ENCODE assay signal across 22 cellular contexts in the genomic region with DNA sequence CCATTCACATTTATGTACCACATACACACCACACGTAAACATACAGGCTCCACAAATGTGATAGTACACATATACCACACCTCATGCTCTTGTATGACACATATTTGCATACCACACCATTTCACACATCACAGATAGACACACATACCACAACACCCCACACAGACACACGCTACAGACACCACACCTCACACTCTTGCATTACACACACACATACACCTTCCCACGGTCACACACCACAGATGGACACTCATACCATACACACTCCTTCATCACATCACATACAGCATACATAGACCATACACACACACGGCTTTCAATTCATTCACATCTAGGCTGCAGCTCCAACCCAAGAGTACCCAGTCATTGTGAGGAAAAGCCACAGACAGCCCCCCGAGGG.
DNase-seq lines count a peak whose midpoint lies in the region; ATAC-seq, FAIRE-seq and TF ChIP-seq lines count a peak whose summit lies in the region.
"Had no signal": no experiment of that assay in that cellular context is flagged by ENCODE, and none has a peak within 500 bp of the region (broad histone marks: within the 10 kb centered on the region; RNA-seq: fewer than 3 reads in every experiment).

No MANE protein-coding gene starts in this region.

- no peaks in the 10 kb centered on the region for H3K27me3 Mint-ChIP-seq in CD4-positive, alpha-beta T cell

- H3K4me3 Mint-ChIP-seq in CD4-positive, alpha-beta T cell = no peak overlapping the region
- H3K4me3 Mint-ChIP-seq: CD14-positive monocyte, H9 had no signal

- no peaks in the 10 kb centered on the region for H3F3A ChIP-seq in smooth muscle cell (ENCODE audit: low read depth)

- BruUV-seq in K562 (replicated peaks; lab: Mats Ljungman, UMichigan) = no TSS peak

- H3K4me1 ChIP-seq in K562 (replicated peaks in 1 of 2; ENCODE audit: control insufficient read depth in 2 of 2, insufficient read depth in 2 of 2, low read length in 2 of 2) (no peaks in the 10 kb centered on the region; a peak in 1 of 5 replicates), smooth muscle cell (ENCODE audit: low read depth) (peaks cover 27% of the 10 kb centered on the region), spleen (no peaks in the 10 kb centered on the region)

- POLR2A ChIA-PET in CD4-positive, alpha-beta T cell (lab: Charles Lee) = no interaction called here
- POLR2A ChIA-PET in K562 (lab: Yijun Ruan, JAX) = no interaction called here

- no peaks in the 10 kb centered on the region for H3K27me3 ChIP-seq in CD4-positive, alpha-beta T cell (ENCODE audit: control insufficient read depth, insufficient read depth, low read length)
- H3K27me3 ChIP-seq in K562 (ENCODE audit: control insufficient read depth in 2 of 2, insufficient read depth in 2 of 2, low read length in 2 of 2) (peaks cover 2 to 5% of the 10 kb centered on the region in 2 experiments; a peak in 1 of 5 replicates), smooth muscle cell (ENCODE audit: low read depth) (no peaks in the 10 kb centered on the region), spleen (replicated peaks in 1 of 7) (no peaks in the 10 kb centered on the region)
- H3K27me3 ChIP-seq: MG63 had no signal

- intact Hi-C loops in CD4-positive, alpha-beta T cell (cut with DNase I, micrococcal nuclease) = no loop called here
- intact Hi-C loops in K562 (cut with micrococcal nuclease) (no loop called here), spleen (cut with DNase I; ENCODE audit: low total_unique reads) (no loop called here)

- TF ChIP-seq POLR2A in K562 (conservative IDR thresholded peaks at IDR 0.05) = no peak
- no peak for TF ChIP-seq POLR2A in spleen (IDR thresholded peaks at IDR 0.05)

- no peaks in the 10 kb centered on the region for H3K9me3 Mint-ChIP-seq in activated naive CD4-positive, alpha-beta T cell treated with anti-CD3 and anti-CD28 coated beads, Interleukin-2, amount 50 U/mL, for 72 hours
- H3K9me3 Mint-ChIP-seq in CD4-positive, alpha-beta T cell = no peaks in the 10 kb centered on the region
- H3K9me3 Mint-ChIP-seq: H9 had no signal

- H3K79me2 ChIP-seq in K562 (ENCODE audit: control insufficient read depth, insufficient read depth, low read length) (no peaks in the 10 kb centered on the region), smooth muscle cell (ENCODE audit: low read depth) (no peaks in the 10 kb centered on the region)

- no peak overlapping the region for H3K4me2 ChIP-seq in K562 (ENCODE audit: insufficient read depth, low read length)
- no peak overlapping the region for H3K4me2 ChIP-seq in smooth muscle cell
- H3K4me2 ChIP-seq: PC-9 had no signal

- H3K9ac ChIP-seq in K562 (ENCODE audit: insufficient read depth in 1 of 2, low read depth in 2 of 2, low read length in 2 of 2) (no peak overlapping the region), smooth muscle cell (ENCODE audit: low read depth) (no peak overlapping the region)
- H3K9ac ChIP-seq: GM23248 had no signal

- peaks cover 11% of the 10 kb centered on the region for H3K4me1 Mint-ChIP-seq in CD4-positive, alpha-beta T cell (ENCODE audit: low read depth)
- H3K4me1 Mint-ChIP-seq: CD14-positive monocyte had no signal

- CTCF ChIA-PET in CD4-positive, alpha-beta T cell (lab: Charles Lee) = no interaction called here
- CTCF ChIA-PET in K562 (lab: Yijun Ruan, JAX; ENCODE audit: low intra/inter-chr PET ratio) = no interaction called here

- no peaks in the 10 kb centered on the region for H4K20me1 ChIP-seq in K562 (replicated peaks; ENCODE audit: control insufficient read depth, insufficient read depth, low read length)
- no peaks in the 10 kb centered on the region for H4K20me1 ChIP-seq in smooth muscle cell (ENCODE audit: low read depth)

- no peak for DNase-seq in activated naive CD4-positive, alpha-beta T cell treated with anti-CD3 and anti-CD28 coated beads, Interleukin-2, amount 50 U/mL, for 72 hours (ENCODE audit: low spot score in 2 of 2)
- no peak for DNase-seq in activated naive CD4-positive, alpha-beta T cell treated with anti-CD3 and anti-CD28 coated beads, Interleukin-2, amount 50 U/mL, for 16 hours
- no peak for DNase-seq in CD4-positive, alpha-beta T cell
- DNase-seq in K562 (ENCODE audit: extremely low read depth in 1 of 4, low spot score in 3 of 4) (no peak), smooth muscle cell (lab: John Stamatoyannopoulos, UW; ENCODE audit: unreplicated experiment) (no peak), NCI-H510A (lab: John Stamatoyannopoulos, UW) (no peak), spleen (no peak)
- DNase-seq: AML-193, DMS153, GM23248, H9, KBM-7, MG63, NCI-H1105 treated with DMSO at 0.1 percent for 48 hours, NCI-H1694, NCI-H2029 treated with DMSO at 0.1 percent for 48 hours, NCI-H446 treated with DMSO at 0.1 percent for 48 hours, NCI-H526 treated with DMSO at 0.1 percent for 48 hours, PC-9, Right ventricle myocardium superior had no signal

- H3K27ac Mint-ChIP-seq in activated naive CD4-positive, alpha-beta T cell treated with anti-CD3 and anti-CD28 coated beads, Interleukin-2, amount 50 U/mL, for 72 hours = no peak overlapping the region
- no peak overlapping the region for H3K27ac Mint-ChIP-seq in CD4-positive, alpha-beta T cell
- H3K27ac Mint-ChIP-seq: CD14-positive monocyte, H9 had no signal

- TF ChIP-seq CTCF in CD4-positive, alpha-beta T cell (IDR thresholded peaks at IDR 0.05) = no peak
- no peak for TF ChIP-seq CTCF in K562 (IDR thresholded peaks at IDR 0.05 in 2 of 3, conservative IDR thresholded peaks at IDR 0.05 in 1 of 3; ENCODE audit: insufficient read depth in 2 of 3, low read depth in 1 of 3, low read length in 3 of 3)
- no peak for TF ChIP-seq CTCF in smooth muscle cell (IDR thresholded peaks at IDR 0.05; ENCODE audit: borderline replicate concordance, insufficient read depth, poor library complexity, severe bottlenecking)
- TF ChIP-seq CTCF in spleen (IDR thresholded peaks at IDR 0.05 in 8 of 11, conservative IDR thresholded peaks at IDR 0.05 in 3 of 11) = no peak

- H3K36me3 ChIP-seq in K562 (ENCODE audit: control insufficient read depth, insufficient read depth, low read length) (no peaks in the 10 kb centered on the region), smooth muscle cell (ENCODE audit: low read depth) (no peaks in the 10 kb centered on the region), spleen (no peaks in the 10 kb centered on the region)
- H3K36me3 ChIP-seq: MG63 had no signal

- ATAC-seq in activated naive CD4-positive, alpha-beta T cell treated with anti-CD3 and anti-CD28 coated beads, Interleukin-2, amount 50 U/mL, for 72 hours = peak; percentile 40 to 50
- ATAC-seq in CD4-positive, alpha-beta T cell (ENCODE audit: poor library complexity) = peak; percentile 26
- ATAC-seq in K562 = no peak

- H3K27ac ChIP-seq in CD4-positive, alpha-beta T cell (ENCODE audit: low read depth, low read length) = no peak overlapping the region
- H3K27ac ChIP-seq in K562 (ENCODE audit: extremely low read depth, low read depth, low read length) (no peak overlapping the region), smooth muscle cell (ENCODE audit: low read depth) (peak overlapping the region; percentile 14), spleen (no peak overlapping the region)
- H3K27ac ChIP-seq: GM23248, PC-9 had no signal

- no peak overlapping the region for H3K4me3 ChIP-seq in K562
- no peak overlapping the region for H3K4me3 ChIP-seq in smooth muscle cell
- no peak overlapping the region for H3K4me3 ChIP-seq in spleen
- H3K4me3 ChIP-seq: GM23248, MG63, PC-9 had no signal

- WGBS in K562 (ENCODE audit: insufficient coverage, low coverage, missing lambda C conversion rate) = 40% methylated on average over 5 of the region's 5 CpGs
- WGBS in smooth muscle cell (ENCODE audit: low lambda C conversion rate) = 86% methylated on average over 5 of the region's 5 CpGs
- 82 to 92% (median 85%) methylated on average over 5 of the region's 5 CpGs for WGBS in spleen, 5 donors

- no peak for TF ChIP-seq EP300 in K562 (IDR thresholded peaks at IDR 0.05; ENCODE audit: low read length)

- peak; percentile 6 for FAIRE-seq in K562 (lab: Jason Lieb, UNC)
- FAIRE-seq: A204.1 had no signal

- no peaks in the 10 kb centered on the region for H3K36me3 Mint-ChIP-seq in activated naive CD4-positive, alpha-beta T cell treated with anti-CD3 and anti-CD28 coated beads, Interleukin-2, amount 50 U/mL, for 72 hours
- H3K36me3 Mint-ChIP-seq in CD4-positive, alpha-beta T cell (ENCODE audit: low read depth) = no peaks in the 10 kb centered on the region
- H3K36me3 Mint-ChIP-seq: CD14-positive monocyte had no signal

- H2AFZ ChIP-seq in K562 (ENCODE audit: low read depth, low read length) = no peak overlapping the region
- H2AFZ ChIP-seq in smooth muscle cell (ENCODE audit: low read depth) = no peak overlapping the region
- H2AFZ ChIP-seq: GM23248, PC-9 had no signal

- no peaks in the 10 kb centered on the region for H3K9me3 ChIP-seq in CD4-positive, alpha-beta T cell (ENCODE audit: control insufficient read depth, low read length)
- H3K9me3 ChIP-seq in K562 (replicated peaks; ENCODE audit: control insufficient read depth, insufficient read depth, low read depth, low read length) (no peaks in the 10 kb centered on the region), smooth muscle cell (replicated peaks; ENCODE audit: low read depth) (no peaks in the 10 kb centered on the region), spleen (no peaks in the 10 kb centered on the region)
- H3K9me3 ChIP-seq: MG63 had no signal

- TF ChIP-seq RAD21 in K562 (CRISPR knock-in tag; conservative IDR thresholded peaks at IDR 0.05 in 1 of 2, IDR thresholded peaks at IDR 0.05 in 1 of 2) = no peak

- no peaks in the 10 kb centered on the region for H3K9me1 ChIP-seq in K562 (ENCODE audit: control insufficient read depth, insufficient read depth, low read length)

- in situ Hi-C loops in K562 (cut with MboI) = no loop called here

TF ChIP-seq in K562, 482 proteins besides CTCF, POLR2A, EP300 and RAD21:
- TF ChIP-seq ZFP1 (CRISPR knock-in tag; IDR thresholded peaks at IDR 0.05) (no peak), ZNF282 (CRISPR knock-in tag; IDR thresholded peaks at IDR 0.05) (no peak)
- TF ChIP-seq, protein P1, sequence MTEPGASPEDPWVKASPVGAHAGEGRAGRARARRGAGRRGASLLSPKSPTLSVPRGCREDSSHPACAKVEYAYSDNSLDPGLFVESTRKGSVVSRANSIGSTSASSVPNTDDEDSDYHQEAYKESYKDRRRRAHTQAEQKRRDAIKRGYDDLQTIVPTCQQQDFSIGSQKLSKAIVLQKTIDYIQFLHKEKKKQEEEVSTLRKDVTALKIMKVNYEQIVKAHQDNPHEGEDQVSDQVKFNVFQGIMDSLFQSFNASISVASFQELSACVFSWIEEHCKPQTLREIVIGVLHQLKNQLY (CRISPR knock-in tag; conservative IDR thresholded peaks at IDR 0.05) = no peak
